In the genomic region with DNA sequence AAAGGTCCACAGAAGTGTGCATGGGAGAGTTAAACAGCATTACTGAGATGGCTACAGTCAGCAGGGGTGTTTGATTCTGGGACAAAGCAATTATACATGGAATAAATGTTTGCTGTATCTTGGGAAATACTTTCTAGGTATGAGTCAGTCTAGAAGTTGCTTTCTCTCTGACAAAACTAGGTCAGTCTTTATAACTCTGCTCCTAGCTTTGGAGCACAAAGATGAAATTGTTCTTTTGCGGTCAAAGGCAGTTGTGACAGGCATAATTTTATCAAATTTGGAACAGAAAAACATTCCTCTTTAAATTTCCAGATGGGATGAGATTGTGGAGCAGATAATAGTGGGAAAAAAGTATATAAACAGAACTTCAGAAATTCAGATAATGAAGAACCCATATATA, we compare ENCODE assay signal across 22 cellular contexts.
DNase-seq lines count a peak whose midpoint lies in the region; ATAC-seq and TF ChIP-seq lines count a peak whose summit lies in the region.
"Had no signal": no experiment of that assay in that cellular context is flagged by ENCODE, and none has a peak within 500 bp of the region (broad histone marks: within the 10 kb centered on the region; RNA-seq: fewer than 3 reads in every experiment).

No MANE protein-coding gene starts in this region.

- intact Hi-C loops in right cardiac atrium (cut with DNase I) (no loop called here), Right ventricle myocardium inferior (cut with DNase I) (no loop called here)

- peak; percentile 59 to 73 for ATAC-seq in right cardiac atrium
- no peak for ATAC-seq in Right ventricle myocardium inferior
- ATAC-seq: HCT116; lower lobe of right lung; Panc1; stimulated activated naive B cell treated with anti-CD40 and anti-IgM and Interleukin-4, amounts not matched to agents 10 μg/mL and 1 μg/mL and 100 μg/mL, for 72 hours had no signal

- no peaks in the 10 kb centered on the region for H3K4me1 ChIP-seq in right cardiac atrium (ENCODE audit: control insufficient read depth, insufficient read depth, low read length)
- H3K4me1 ChIP-seq in suprapubic skin: no peaks in the 10 kb centered on the region
- H3K4me1 ChIP-seq: colonic mucosa, lower lobe of right lung, neural progenitor cell, uterus had no signal

- H3K27me3 Mint-ChIP-seq in type B pancreatic cell: no peaks in the 10 kb centered on the region
- H3K27me3 Mint-ChIP-seq: activated naive CD8-positive, alpha-beta T cell treated with anti-CD3 and anti-CD28 coated beads, Interleukin-2, amount 10 ng/mL, durations not matched to agents 7 days and 5 days; stimulated activated naive B cell treated with anti-CD40 and anti-IgM and Interleukin-4, amounts not matched to agents 10 μg/mL and 1 μg/mL and 100 μg/mL, for 72 hours had no signal

- TF ChIP-seq CTCF in astrocyte of the spinal cord (IDR thresholded peaks at IDR 0.05; ENCODE audit: low read depth, low read length) (no peak), type B pancreatic cell (conservative IDR thresholded peaks at IDR 0.05) (no peak), suprapubic skin (IDR thresholded peaks at IDR 0.05) (no peak)

- no peaks in the 10 kb centered on the region for H3K4me1 Mint-ChIP-seq in type B pancreatic cell (ENCODE audit: unreplicated experiment)
- H3K4me1 Mint-ChIP-seq: activated naive CD8-positive, alpha-beta T cell treated with anti-CD3 and anti-CD28 coated beads, Interleukin-2, amount 10 ng/mL, durations not matched to agents 7 days and 5 days; stimulated activated naive B cell treated with anti-CD40 and anti-IgM and Interleukin-4, amounts not matched to agents 10 μg/mL and 1 μg/mL and 100 μg/mL, for 72 hours had no signal

- DNase-seq in right cardiac atrium: no peak
- no peak for DNase-seq in Right ventricle myocardium inferior (ENCODE audit: missing footprints)
- DNase-seq in astrocyte of the spinal cord (ENCODE audit: low read depth, low spot score): peak; percentile 64
- DNase-seq in iris pigment epithelial cell (ENCODE audit: low read depth): peak; percentile 73
- DNase-seq in type B pancreatic cell (ENCODE audit: extremely low spot score, unreplicated experiment): no peak
- no peak for DNase-seq in suprapubic skin (ENCODE audit: low spot score in 2 of 2)
- DNase-seq in NOMO-1 (lab: John Stamatoyannopoulos, UW; ENCODE audit: unreplicated experiment in 2 of 2): no peak
- DNase-seq in DMS153 treated with DMSO at 0.1 percent for 48 hours (lab: John Stamatoyannopoulos, UW; ENCODE audit: unreplicated experiment): no peak
- DNase-seq: ACHN; activated CD4-positive, alpha-beta T cell treated with anti-CD3 and anti-CD28 coated beads for 1 hour; activated naive CD8-positive, alpha-beta T cell treated with anti-CD3 and anti-CD28 coated beads, Interleukin-2, amount 10 ng/mL, durations not matched to agents 7 days and 5 days; colonic mucosa; lower lobe of right lung; NCI-H1436; NCI-H524 treated with DMSO at 0.1 percent for 48 hours; stimulated activated naive B cell treated with anti-CD40 and anti-IgM and Interleukin-4, amounts not matched to agents 10 μg/mL and 1 μg/mL and 100 μg/mL, for 72 hours; uterus had no signal

- no peak overlapping the region for H3K27ac Mint-ChIP-seq in type B pancreatic cell
- H3K27ac Mint-ChIP-seq: activated naive CD8-positive, alpha-beta T cell treated with anti-CD3 and anti-CD28 coated beads, Interleukin-2, amount 10 ng/mL, durations not matched to agents 7 days and 5 days; neural progenitor cell; stimulated activated naive B cell treated with anti-CD40 and anti-IgM and Interleukin-4, amounts not matched to agents 10 μg/mL and 1 μg/mL and 100 μg/mL, for 72 hours; T-helper 1 cell treated with Interleukin-12 subunit alpha and Interleukin-12 subunit beta and Interleukin-4 antibody, amounts not matched to agents 30 μg/mL and 1 μg/mL, for 36 hours had no signal

- WGBS in right cardiac atrium: 35% methylated on average over 1 of the region's 1 CpG
- 33% methylated on average over 1 of the region's 1 CpG for WGBS in suprapubic skin

- no peaks in the 10 kb centered on the region for H3K36me3 ChIP-seq in suprapubic skin
- H3K36me3 ChIP-seq: colonic mucosa, lower lobe of right lung, neural progenitor cell, uterus had no signal

- no peaks in the 10 kb centered on the region for H3K27me3 ChIP-seq in right cardiac atrium (ENCODE audit: control insufficient read depth, insufficient read depth)
- no peaks in the 10 kb centered on the region for H3K27me3 ChIP-seq in suprapubic skin
- H3K27me3 ChIP-seq: colonic mucosa, neural progenitor cell, uterus had no signal

- H3K4me3 Mint-ChIP-seq in type B pancreatic cell: no peak overlapping the region
- H3K4me3 Mint-ChIP-seq: activated naive CD8-positive, alpha-beta T cell treated with anti-CD3 and anti-CD28 coated beads, Interleukin-2, amount 10 ng/mL, durations not matched to agents 7 days and 5 days; neural progenitor cell; stimulated activated naive B cell treated with anti-CD40 and anti-IgM and Interleukin-4, amounts not matched to agents 10 μg/mL and 1 μg/mL and 100 μg/mL, for 72 hours; T-helper 1 cell treated with Interleukin-12 subunit alpha and Interleukin-12 subunit beta and Interleukin-4 antibody, amounts not matched to agents 30 μg/mL and 1 μg/mL, for 36 hours had no signal

- no peaks in the 10 kb centered on the region for H3K9me3 Mint-ChIP-seq in type B pancreatic cell
- H3K9me3 Mint-ChIP-seq: stimulated activated naive B cell treated with anti-CD40 and anti-IgM and Interleukin-4, amounts not matched to agents 10 μg/mL and 1 μg/mL and 100 μg/mL, for 72 hours; T-helper 1 cell treated with Interleukin-12 subunit alpha and Interleukin-12 subunit beta and Interleukin-4 antibody, amounts not matched to agents 30 μg/mL and 1 μg/mL, for 36 hours had no signal

- H3K9me3 ChIP-seq in right cardiac atrium (ENCODE audit: control insufficient read depth, low read length): no peaks in the 10 kb centered on the region
- no peaks in the 10 kb centered on the region for H3K9me3 ChIP-seq in suprapubic skin
- H3K9me3 ChIP-seq: colonic mucosa, lower lobe of right lung, uterus had no signal

- TF ChIP-seq POLR2A in suprapubic skin (IDR thresholded peaks at IDR 0.05): no peak

- H3K4me3 ChIP-seq in right cardiac atrium (ENCODE audit: low read length) (no peak overlapping the region), astrocyte of the spinal cord (ENCODE audit: low read depth, low read length) (no peak overlapping the region), suprapubic skin (no peak overlapping the region)
- H3K4me3 ChIP-seq: colonic mucosa, lower lobe of right lung, neural progenitor cell, skin epidermis, uterus had no signal

- no peaks in the 10 kb centered on the region for H3K36me3 Mint-ChIP-seq in type B pancreatic cell
- H3K36me3 Mint-ChIP-seq: activated naive CD8-positive, alpha-beta T cell treated with anti-CD3 and anti-CD28 coated beads, Interleukin-2, amount 10 ng/mL, durations not matched to agents 7 days and 5 days; neural progenitor cell; stimulated activated naive B cell treated with anti-CD40 and anti-IgM and Interleukin-4, amounts not matched to agents 10 μg/mL and 1 μg/mL and 100 μg/mL, for 72 hours had no signal

- in situ Hi-C loops in astrocyte of the spinal cord (cut with HindIII; ENCODE audit: low sequenced_read_pairs): no loop called here

- H3K27ac ChIP-seq in right cardiac atrium (ENCODE audit: low read length): no peak overlapping the region
- no peak overlapping the region for H3K27ac ChIP-seq in suprapubic skin
- H3K27ac ChIP-seq: colonic mucosa, lower lobe of right lung, neural progenitor cell, uterus had no signal

- no peak for TF ChIP-seq EP300 in suprapubic skin (IDR thresholded peaks at IDR 0.05)

Comparison
In these comparisons a context has a peak if more than half of its experiments do, and no peak if none do; other contexts are left out.
1. DNase-seq: peak in astrocyte of the spinal cord (single experiment) and iris pigment epithelial cell (single experiment); none in right cardiac atrium (0 of 3), Right ventricle myocardium inferior (single experiment), type B pancreatic cell (single experiment), suprapubic skin (0 of 2), NOMO-1 (0 of 2) and DMS153 treated with DMSO at 0.1 percent for 48 hours (single experiment).